ENCODE assay signal across 8 cellular contexts in genomic region chr1:23980725-23981063, GRCh38. TPM values are rescaled to one million over a fixed set of nuclear protein-coding genes. Genes with fewer than 3 reads are reported as not detected.
DNase-seq lines count a peak whose midpoint lies in the region; ATAC-seq and TF ChIP-seq lines count a peak whose summit lies in the region.

No MANE protein-coding gene starts in this region.

- H4K20me1 ChIP-seq in BLaER1, result peaks cover 43% of the 10 kb centered on the region
- H4K20me1 ChIP-seq in KMS-11 (ENCODE audit: insufficient read depth), result peaks cover 24% of the 10 kb centered on the region

- H3K4me3 Mint-ChIP-seq in activated B cell treated with CpG ODN at 0.5 μM for 24 hours, result peak overlapping the region; percentile 96
- H3K4me3 Mint-ChIP-seq in stimulated activated naive CD8-positive, alpha-beta T cell treated with anti-CD3 and anti-CD28 coated beads, Interleukin-15, Interleukin-2, amounts not matched to agents 100 ng/mL and 50 ng/mL, for 24 hours, result peak overlapping the region; percentile 100

- H3K27ac ChIP-seq in BLaER1 (peak overlapping the region; percentile 100), KMS-11 (peak overlapping the region; percentile 97), colonic mucosa (peak overlapping the region; percentile 95)

- POLR2A ChIA-PET in activated B cell treated with CpG ODN at 0.5 μM for 24 hours (lab: Charles Lee), result interaction anchor here (0.6 to 4.7 kb wide), 24 partner anchors 9 to 767 kb away, joined by 3 to 73 read pairs (median 4); partner anchors contain the start of genes CNR2, HMGCL, IFNLR1 and LYPLA2

- no peaks in the 10 kb centered on the region for H3K9me3 Mint-ChIP-seq in activated B cell treated with CpG ODN at 0.5 μM for 24 hours
- H3K9me3 Mint-ChIP-seq in stimulated activated naive CD8-positive, alpha-beta T cell treated with anti-CD3 and anti-CD28 coated beads, Interleukin-15, Interleukin-2, amounts not matched to agents 100 ng/mL and 50 ng/mL, for 24 hours, result no peaks in the 10 kb centered on the region

- ATAC-seq in activated B cell treated with CpG ODN at 0.5 μM for 24 hours (ENCODE audit: low read depth), result peak; percentile 16

- CTCF ChIA-PET in activated B cell treated with CpG ODN at 0.5 μM for 24 hours (lab: Charles Lee), result interaction anchor here (0.6 to 1.6 kb wide), 2 partner anchors 15 to 16 kb away, joined by 3 read pairs; no protein-coding TSS in a partner anchor

- TF ChIP-seq CTCF in GM20000 (IDR thresholded peaks at IDR 0.05; ENCODE audit: extremely low read depth, missing control alignments), result no peak
- TF ChIP-seq CTCF in KMS-11 (conservative IDR thresholded peaks at IDR 0.05; ENCODE audit: low read depth, low read length), result no peak
- TF ChIP-seq CTCF in activated B cell treated with CpG ODN at 0.5 μM for 24 hours (IDR thresholded peaks at IDR 0.05), result no peak
- no peak for TF ChIP-seq CTCF in colonic mucosa (IDR thresholded peaks at IDR 0.05)

- DNase-seq in GM20000 (ENCODE audit: low spot score) (peak; percentile 74), activated B cell treated with CpG ODN at 0.5 μM for 24 hours (peak; percentile 31), colonic mucosa (peak; percentile 44)
- DNase-seq in effector CD8-positive, alpha-beta T cell (lab: John Stamatoyannopoulos, UW), result no peak

- no peaks in the 10 kb centered on the region for H3K27me3 Mint-ChIP-seq in activated B cell treated with CpG ODN at 0.5 μM for 24 hours
- H3K27me3 Mint-ChIP-seq in stimulated activated naive CD8-positive, alpha-beta T cell treated with anti-CD3 and anti-CD28 coated beads, Interleukin-15, Interleukin-2, amounts not matched to agents 100 ng/mL and 50 ng/mL, for 24 hours, result no peaks in the 10 kb centered on the region

- peaks cover 51% of the 10 kb centered on the region for H3K4me1 Mint-ChIP-seq in activated B cell treated with CpG ODN at 0.5 μM for 24 hours
- H3K4me1 Mint-ChIP-seq in stimulated activated naive CD8-positive, alpha-beta T cell treated with anti-CD3 and anti-CD28 coated beads, Interleukin-15, Interleukin-2, amounts not matched to agents 100 ng/mL and 50 ng/mL, for 24 hours (ENCODE audit: low read depth), result peaks cover 49% of the 10 kb centered on the region

- peaks cover 31% of the 10 kb centered on the region for H3K36me3 Mint-ChIP-seq in activated B cell treated with CpG ODN at 0.5 μM for 24 hours (ENCODE audit: low read depth)
- H3K36me3 Mint-ChIP-seq in stimulated activated naive CD8-positive, alpha-beta T cell treated with anti-CD3 and anti-CD28 coated beads, Interleukin-15, Interleukin-2, amounts not matched to agents 100 ng/mL and 50 ng/mL, for 24 hours (ENCODE audit: low read depth), result peaks cover 41% of the 10 kb centered on the region

- H3K79me2 ChIP-seq in KMS-11 (ENCODE audit: insufficient read depth, low read depth), result peaks cover 45% of the 10 kb centered on the region

- H2AFZ ChIP-seq in KMS-11 (ENCODE audit: low read depth), result peak overlapping the region; percentile 84

- intact Hi-C loops in activated B cell treated with CpG ODN at 0.5 μM for 24 hours (cut with micrococcal nuclease), result loop anchor here (1.0 to 10.0 kb wide), 5 partner anchors 21 to 214 kb away; partner anchors contain the start of genes GALE and PNRC2
- intact Hi-C loops in colonic mucosa (cut with DNase I), result no loop called here

- H3K4me1 ChIP-seq in BLaER1 (peaks cover 76% of the 10 kb centered on the region), KMS-11 (ENCODE audit: low read depth, poor library complexity, severe bottlenecking) (peaks cover 38% of the 10 kb centered on the region), colonic mucosa (peaks cover 6% of the 10 kb centered on the region), mononuclear cell (ENCODE audit: insufficient read depth, low read length) (peaks cover 33% of the 10 kb centered on the region)

- peak overlapping the region; percentile 90 for H3K4me3 ChIP-seq in BLaER1
- H3K4me3 ChIP-seq in KMS-11 (IDR thresholded peaks at IDR 0.05; ENCODE audit: insufficient read depth, low read depth, low read length), result no peak overlapping the region
- H3K4me3 ChIP-seq in colonic mucosa, result peak overlapping the region; percentile 90
- H3K4me3 ChIP-seq in mononuclear cell (ENCODE audit: low read length), result peak overlapping the region; percentile 92

- H3K36me3 ChIP-seq in BLaER1, result peaks cover 29% of the 10 kb centered on the region
- H3K36me3 ChIP-seq in KMS-11 (ENCODE audit: insufficient read depth), result peaks cover 8% of the 10 kb centered on the region; the same call in 1 of the 2 replicates
- H3K36me3 ChIP-seq in colonic mucosa, result no peaks in the 10 kb centered on the region

- H3K27ac Mint-ChIP-seq in activated B cell treated with CpG ODN at 0.5 μM for 24 hours, result peak overlapping the region; percentile 95
- peak overlapping the region; percentile 97 for H3K27ac Mint-ChIP-seq in stimulated activated naive CD8-positive, alpha-beta T cell treated with anti-CD3 and anti-CD28 coated beads, Interleukin-15, Interleukin-2, amounts not matched to agents 100 ng/mL and 50 ng/mL, for 24 hours

- H3K9ac ChIP-seq in BLaER1 (peak overlapping the region; percentile 100), KMS-11 (peak overlapping the region; percentile 100), colonic mucosa (ENCODE audit: low read depth in 2 of 2, low read length in 2 of 2) (peak overlapping the region; percentile 38 to 87)

- H3K4me2 ChIP-seq in BLaER1 (peak overlapping the region; percentile 89), KMS-11 (peak overlapping the region; percentile 86)

- H3K27me3 ChIP-seq in BLaER1 (no peaks in the 10 kb centered on the region), KMS-11 (ENCODE audit: insufficient read depth, low read depth) (no peaks in the 10 kb centered on the region), colonic mucosa (no peaks in the 10 kb centered on the region), mononuclear cell (ENCODE audit: insufficient read depth, low read length) (no peaks in the 10 kb centered on the region)

- no peaks in the 10 kb centered on the region for H3K9me3 ChIP-seq in BLaER1
- H3K9me3 ChIP-seq in colonic mucosa, result no peaks in the 10 kb centered on the region
- no peaks in the 10 kb centered on the region for H3K9me3 ChIP-seq in mononuclear cell (ENCODE audit: low read depth, low read length)

RNA-seq across cellular contexts. Expression of gene SRSF10, which starts 0.6 kb away (rescaled TPM):
- total RNA-seq in activated B cell treated with CpG ODN at 0.5 μM for 24 hours, result 168 and 192 TPM in 2 replicates
- total RNA-seq in colonic mucosa, result 100 to 1,000 TPM in 1 of 2 donors, 10 to 100 TPM in 1; 76.8 to 115 TPM
- 316 TPM for total RNA-seq in mononuclear cell

RNA-seq across cellular contexts. Expression of gene PNRC2, which starts 21.1 kb away (rescaled TPM):
- total RNA-seq in activated B cell treated with CpG ODN at 0.5 μM for 24 hours, result 175 and 184 TPM in 2 replicates
- 100 to 1,000 TPM; 152 to 170 TPM for total RNA-seq in colonic mucosa
- 243 TPM for total RNA-seq in mononuclear cell
